In genomic region chr3:43747641-43748040, GRCh38 we compare ENCODE assay signal across 1 cellular context.
TF ChIP-seq lines count a peak whose summit lies in the region.

No MANE protein-coding gene starts in this region.

TF ChIP-seq in endothelial cell of umbilical vein, 7 proteins besides CTCF, POLR2A, EP300 and RAD21 (continued from another document):
- TF ChIP-seq GATA2 (IDR thresholded peaks at IDR 0.05; ENCODE audit: insufficient read depth, insufficient read length, low read depth, low read length) (no peak), POLR2AphosphoS5 (IDR thresholded peaks at IDR 0.05; ENCODE audit: insufficient read depth, low read depth, low read length) (no peak), MAX (IDR thresholded peaks at IDR 0.05; ENCODE audit: insufficient read depth, insufficient read length) (no peak), EZH2 (IDR thresholded peaks at IDR 0.05; ENCODE audit: borderline replicate concordance, low read depth, low read length, severe bottlenecking) (no peak)
